ENCODE assay signal across 2 cellular contexts in the genomic region with DNA sequence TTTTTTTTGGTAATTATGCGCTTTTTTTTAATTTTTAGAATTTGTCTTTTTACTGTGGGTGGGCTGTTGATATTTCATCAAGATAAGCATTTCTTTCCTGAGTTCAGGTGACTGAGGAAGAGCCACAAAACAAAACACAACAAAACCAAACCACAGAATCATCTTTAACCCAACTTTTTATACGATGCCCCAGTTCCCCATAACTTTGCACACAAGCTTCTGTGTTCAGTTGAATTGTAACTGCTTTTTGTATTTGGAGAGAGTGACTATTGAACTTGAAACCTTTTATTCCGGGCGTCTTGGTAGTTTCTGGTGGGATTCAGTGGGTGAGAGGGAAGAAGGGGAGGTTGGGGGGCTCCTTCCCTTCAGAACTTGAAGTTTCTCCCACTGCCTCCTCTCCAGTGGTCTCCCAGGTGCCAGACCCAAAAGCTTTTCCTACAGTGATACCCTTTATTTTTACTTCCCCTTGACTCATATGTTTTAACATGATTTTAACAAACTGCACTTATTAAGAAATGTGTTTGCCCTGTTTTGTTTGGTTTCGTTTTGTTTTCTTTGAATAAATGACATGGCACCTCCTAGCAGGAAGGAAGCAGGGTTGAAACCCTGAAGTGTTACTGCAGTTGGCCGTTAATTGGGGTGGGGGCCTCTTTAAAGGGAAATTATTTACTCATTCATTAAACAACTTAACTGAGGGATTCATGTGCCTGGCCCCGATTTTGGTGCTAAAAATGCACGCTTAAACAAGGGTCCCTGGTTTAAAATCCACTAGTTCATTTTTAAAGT.
TF ChIP-seq lines count a peak whose summit lies in the region.

No MANE protein-coding gene starts in this region.

TF ChIP-seq in IMR-90, 13 proteins besides CTCF, POLR2A, EP300 and RAD21:
- TF ChIP-seq NFE2L2 (IDR thresholded peaks at IDR 0.05; ENCODE audit: low read depth, low read length) (no peak), MAZ (IDR thresholded peaks at IDR 0.05; ENCODE audit: borderline replicate concordance, low read depth, low read length) (no peak), SMC3 (IDR thresholded peaks at IDR 0.05; ENCODE audit: low read depth, low read length) (no peak), BHLHE40 (IDR thresholded peaks at IDR 0.05; ENCODE audit: low read depth, low read length) (no peak), RFX5 (IDR thresholded peaks at IDR 0.05; ENCODE audit: low read depth, low read length) (no peak), MXI1 (IDR thresholded peaks at IDR 0.05; ENCODE audit: borderline replicate concordance, low read depth, low read length) (no peak), CEBPB (IDR thresholded peaks at IDR 0.05; ENCODE audit: low read depth, low read length) (no peak), RCOR1 (IDR thresholded peaks at IDR 0.05; ENCODE audit: insufficient replicate concordance, low read length) (no peak), FOS (IDR thresholded peaks at IDR 0.05; ENCODE audit: low read depth, low read length) (no peak), CHD1 (IDR thresholded peaks at IDR 0.05; ENCODE audit: low read depth, low read length) (no peak), MAFK (IDR thresholded peaks at IDR 0.05; ENCODE audit: low read depth, low read length) (no peak)
- TF ChIP-seq, protein P1, sequence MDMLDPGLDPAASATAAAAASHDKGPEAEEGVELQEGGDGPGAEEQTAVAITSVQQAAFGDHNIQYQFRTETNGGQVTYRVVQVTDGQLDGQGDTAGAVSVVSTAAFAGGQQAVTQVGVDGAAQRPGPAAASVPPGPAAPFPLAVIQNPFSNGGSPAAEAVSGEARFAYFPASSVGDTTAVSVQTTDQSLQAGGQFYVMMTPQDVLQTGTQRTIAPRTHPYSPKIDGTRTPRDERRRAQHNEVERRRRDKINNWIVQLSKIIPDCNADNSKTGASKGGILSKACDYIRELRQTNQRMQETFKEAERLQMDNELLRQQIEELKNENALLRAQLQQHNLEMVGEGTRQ (IDR thresholded peaks at IDR 0.05; ENCODE audit: low read depth, low read length), result no peak
- TF ChIP-seq, protein P2, sequence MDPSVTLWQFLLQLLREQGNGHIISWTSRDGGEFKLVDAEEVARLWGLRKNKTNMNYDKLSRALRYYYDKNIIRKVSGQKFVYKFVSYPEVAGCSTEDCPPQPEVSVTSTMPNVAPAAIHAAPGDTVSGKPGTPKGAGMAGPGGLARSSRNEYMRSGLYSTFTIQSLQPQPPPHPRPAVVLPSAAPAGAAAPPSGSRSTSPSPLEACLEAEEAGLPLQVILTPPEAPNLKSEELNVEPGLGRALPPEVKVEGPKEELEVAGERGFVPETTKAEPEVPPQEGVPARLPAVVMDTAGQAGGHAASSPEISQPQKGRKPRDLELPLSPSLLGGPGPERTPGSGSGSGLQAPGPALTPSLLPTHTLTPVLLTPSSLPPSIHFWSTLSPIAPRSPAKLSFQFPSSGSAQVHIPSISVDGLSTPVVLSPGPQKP (IDR thresholded peaks at IDR 0.05; ENCODE audit: borderline replicate concordance, low read depth, low read length), result no peak

TF ChIP-seq in GM12878, 131 proteins besides CTCF, POLR2A, EP300 and RAD21:
- TF ChIP-seq PML (IDR thresholded peaks at IDR 0.05; ENCODE audit: low read length) (0 out of 2 replicates have a peak, but pooled peaks have one; percentile 27), SPI1 (IDR thresholded peaks at IDR 0.05; ENCODE audit: borderline replicate concordance, insufficient read depth, low read depth, low read length) (peak; percentile 33; the same call in 1 of the 2 replicates), TCF12 (IDR thresholded peaks at IDR 0.05; ENCODE audit: low read depth, low read length) (no peak)
